10 cellular contexts compared by ENCODE assay signal in genomic region chr21:45317401-45318145, GRCh38. TPM values are rescaled to one million over a fixed set of nuclear protein-coding genes. Genes with fewer than 3 reads are reported as not detected.
A peak's percentile ranks its signal among the peaks of the same experiment; 100 is the strongest.
DNase-seq lines count a peak whose midpoint lies in the region; ATAC-seq and TF ChIP-seq lines count a peak whose summit lies in the region.
"Had no signal": no experiment of that assay in that cellular context is flagged by ENCODE, and none has a peak within 500 bp of the region (broad histone marks: within the 10 kb centered on the region; RNA-seq: fewer than 3 reads in every experiment).

No MANE protein-coding gene starts in this region.

- peaks cover 6% of the 10 kb centered on the region; the same call in 1 of the 2 replicates for H3K4me1 ChIP-seq in HUES48 (ENCODE audit: control insufficient read depth, insufficient read depth, low read length)
- peaks cover 12 to 39% (median 25%) of the 10 kb centered on the region in 4 donors for H3K4me1 ChIP-seq in transverse colon

- DNase-seq in dorsolateral prefrontal cortex, result peak in 4 of 10 donors; percentile 13 to 44 (median 30)
- DNase-seq in lung microvascular endothelial cell (ENCODE audit: low read depth in 2 of 2), result peak; percentile 37 to 94
- DNase-seq in transverse colon, result no peak
- no peak for DNase-seq in stimulated activated CD4-positive, alpha-beta T cell treated with anti-CD3 and anti-CD28 coated beads, Interleukin-12 subunit alpha, Interleukin-12 subunit beta, amount 100 ng/mL, for 4 hours
- no peak for DNase-seq in G401 (ENCODE audit: low spot score)
- DNase-seq: GOT3, RPMI8226 had no signal

- H3K9me3 ChIP-seq in HUES48 (ENCODE audit: control insufficient read depth, insufficient read depth, low read length) (no peaks in the 10 kb centered on the region), transverse colon (no peaks in the 10 kb centered on the region)

- H3K36me3 ChIP-seq in HUES48 (ENCODE audit: control insufficient read depth, insufficient read depth, low read length), result no peaks in the 10 kb centered on the region
- no peaks in the 10 kb centered on the region for H3K36me3 ChIP-seq in transverse colon

- no peak for TF ChIP-seq POLR2A in transverse colon (IDR thresholded peaks at IDR 0.05)

- in situ Hi-C loops in transverse colon (cut with MboI; ENCODE audit: low pct_ligation_motif_present in 1 of 4, low pct_unique_long_range_greater_than_20kb in 1 of 4, low sequenced_read_pairs in 3 of 4) (no loop called here), G401 (cut with HindIII; ENCODE audit: low sequenced_read_pairs) (no loop called here)

- ATAC-seq in HG02623 (IDR thresholded peaks at IDR 0.05; ENCODE audit: unreplicated experiment), result no peak
- ATAC-seq in GM19467 (IDR thresholded peaks at IDR 0.05; ENCODE audit: unreplicated experiment), result no peak

- H3K27ac ChIP-seq in HUES48 (ENCODE audit: low read depth, low read length), result peak overlapping the region; percentile 89
- H3K27ac ChIP-seq in dorsolateral prefrontal cortex, result peak overlapping the region in 35 of 59 donors; percentile 6 to 86 (median 59)
- H3K27ac ChIP-seq in transverse colon, result peak overlapping the region; percentile 53 to 79 (median 72)

- TF ChIP-seq CTCF in dorsolateral prefrontal cortex (IDR thresholded peaks at IDR 0.05 in 54 of 56, conservative IDR thresholded peaks at IDR 0.05 in 2 of 56; ENCODE audit: low read depth in 1 of 56, partially characterized antibody in 56 of 56), result no peak
- no peak for TF ChIP-seq CTCF in transverse colon (IDR thresholded peaks at IDR 0.05)

- TF ChIP-seq EP300 in transverse colon (IDR thresholded peaks at IDR 0.05; ENCODE audit: low read depth), result no peak

- H3K4me3 ChIP-seq in HUES48 (ENCODE audit: low read depth, low read length) (no peak overlapping the region), dorsolateral prefrontal cortex (no peak overlapping the region), transverse colon (no peak overlapping the region)

- intact Hi-C loops in dorsolateral prefrontal cortex (cut with DNase I), result no loop called here
- intact Hi-C loops in transverse colon (cut with DNase I; ENCODE audit: low total_unique reads), result loop anchor here (2.0 kb wide), 1 partner anchor 29 kb away; no protein-coding TSS in a partner anchor

- no peaks in the 10 kb centered on the region for H3K27me3 ChIP-seq in HUES48 (ENCODE audit: control insufficient read depth, insufficient read depth, low read length)
- H3K27me3 ChIP-seq in dorsolateral prefrontal cortex, result peaks cover 0 to 29% (median 3%) of the 10 kb centered on the region in 45 donors
- no peaks in the 10 kb centered on the region for H3K27me3 ChIP-seq in transverse colon

- H3K9ac ChIP-seq in HUES48 (ENCODE audit: low read depth, low read length), result no peak overlapping the region

- WGBS in transverse colon (ENCODE audit: low coverage in 1 of 2), 2 donors, result 64% methylated on average over 17 of the region's 17 CpGs; no CpG with 5 or more reads in 1 of the 2 donors

RNA-seq across cellular contexts. Expression of gene POFUT2, which starts 29.9 kb away (rescaled TPM):
- total RNA-seq in dorsolateral prefrontal cortex, result 10 to 100 TPM; 13.5 to 37.4 (median 20.5) TPM
- 12.2 and 15.7 TPM in 2 replicates for total RNA-seq in lung microvascular endothelial cell
- 10 to 100 TPM; 29.9 to 79.3 (median 33.3) TPM for total RNA-seq in transverse colon
- 12.6 and 25.5 TPM in 2 replicates for total RNA-seq in G401 (2014; rRNA removed; shearing (Covaris generic))

Comparison
In these comparisons a context has a peak if more than half of its experiments do, and no peak if none do; other contexts are left out.
1. DNase-seq: peak in lung microvascular endothelial cell (2 of 2); none in transverse colon (single experiment), stimulated activated CD4-positive, alpha-beta T cell treated with anti-CD3 and anti-CD28 coated beads, Interleukin-12 subunit alpha, Interleukin-12 subunit beta, amount 100 ng/mL, for 4 hours (single experiment) and G401 (single experiment).
2. Peak in every context shown above with its lines, with median percentiles within 50 percentile points of each other: H3K27ac ChIP-seq.